ENCODE assay signal across 15 cellular contexts in genomic region chr17:58364270-58364942, GRCh38. TPM values are rescaled to one million over a fixed set of nuclear protein-coding genes. Genes with fewer than 3 reads are reported as not detected.
A peak's percentile ranks its signal among the peaks of the same experiment; 100 is the strongest.
DNase-seq lines count a peak whose midpoint lies in the region; FAIRE-seq and TF ChIP-seq lines count a peak whose summit lies in the region.
"Had no signal": no experiment of that assay in that cellular context is flagged by ENCODE, and none has a peak within 500 bp of the region (broad histone marks: within the 10 kb centered on the region; RNA-seq: fewer than 3 reads in every experiment).

No MANE protein-coding gene starts in this region.

- no peak for TF ChIP-seq CTCF in 22Rv1 (IDR thresholded peaks at IDR 0.05)
- TF ChIP-seq CTCF in endodermal cell (conservative IDR thresholded peaks at IDR 0.05), result no peak

- H3K4me1 ChIP-seq in HUES64 (ENCODE audit: insufficient read depth, low read length), result peaks cover 7% of the 10 kb centered on the region; the same call in 1 of the 2 replicates
- H3K4me1 ChIP-seq in endodermal cell (ENCODE audit: control insufficient read depth, insufficient read depth, low read length), result peaks cover 10% of the 10 kb centered on the region
- H3K4me1 ChIP-seq: esophagus muscularis mucosa, left ventricle myocardium inferior had no signal

- no peaks in the 10 kb centered on the region for H3K9me3 Mint-ChIP-seq in endodermal cell
- H3K9me3 Mint-ChIP-seq: stimulated activated naive CD8-positive, alpha-beta T cell treated with anti-CD3 and anti-CD28 coated beads, Interleukin-15, Interleukin-2, amounts not matched to agents 100 ng/mL and 50 ng/mL, for 24 hours had no signal

- H3K4me3 Mint-ChIP-seq in endodermal cell, result no peak overlapping the region
- H3K4me3 Mint-ChIP-seq: stimulated activated naive CD8-positive, alpha-beta T cell treated with anti-CD3 and anti-CD28 coated beads, Interleukin-15, Interleukin-2, amounts not matched to agents 100 ng/mL and 50 ng/mL, for 24 hours had no signal

- H3K9ac ChIP-seq in HUES64 (ENCODE audit: low read depth, low read length), result no peak overlapping the region
- H3K9ac ChIP-seq in endodermal cell (ENCODE audit: extremely low read depth, low read length, poor library complexity, severe bottlenecking), result no peak overlapping the region

- H3K36me3 ChIP-seq in HUES64 (ENCODE audit: insufficient read depth, low read length), result no peaks in the 10 kb centered on the region
- no peaks in the 10 kb centered on the region for H3K36me3 ChIP-seq in endodermal cell (ENCODE audit: control insufficient read depth, insufficient read depth, low read length)
- H3K36me3 ChIP-seq: esophagus muscularis mucosa, left ventricle myocardium inferior had no signal

- H3K9me3 ChIP-seq in HUES64 (ENCODE audit: insufficient read depth, low read depth, low read length), result no peaks in the 10 kb centered on the region
- no peaks in the 10 kb centered on the region for H3K9me3 ChIP-seq in endodermal cell (ENCODE audit: control insufficient read depth, low read length)
- H3K9me3 ChIP-seq: esophagus muscularis mucosa, left ventricle myocardium inferior had no signal

- DNase-seq in endodermal cell (peak; percentile 80), mucosa of gallbladder (ENCODE audit: low spot score) (peak; percentile 48), NCI-H1105 treated with DMSO at 0.1 percent for 48 hours (lab: John Stamatoyannopoulos, UW) (no peak), GDM1 (lab: John Stamatoyannopoulos, UW) (no peak), RCC 7860 (ENCODE audit: low spot score) (no peak), NCI-H2107 treated with DMSO at 0.1 percent for 48 hours (lab: John Stamatoyannopoulos, UW; ENCODE audit: unreplicated experiment) (no peak)
- DNase-seq: left ventricle myocardium inferior, NCI-H1436, NCI-H510A treated with DMSO at 0.1 percent for 48 hours, PC-9, SW 1271 had no signal

- peak overlapping the region; percentile 47 for H3K27ac ChIP-seq in 22Rv1
- H3K27ac ChIP-seq in HUES64 (ENCODE audit: low read depth, low read length), result peak overlapping the region; percentile 31; the same call in 1 of the 2 replicates
- H3K27ac ChIP-seq in endodermal cell (ENCODE audit: low read depth, low read length), result no peak overlapping the region
- H3K27ac ChIP-seq: esophagus muscularis mucosa, left ventricle myocardium inferior, PC-9 had no signal

- H3K4me3 ChIP-seq in HUES64 (ENCODE audit: low read length) (no peak overlapping the region), endodermal cell (ENCODE audit: low read length) (no peak overlapping the region)
- H3K4me3 ChIP-seq: esophagus muscularis mucosa, left ventricle myocardium inferior, PC-9 had no signal

- H3K27me3 ChIP-seq in HUES64 (ENCODE audit: insufficient read depth, low read length) (no peaks in the 10 kb centered on the region), endodermal cell (ENCODE audit: control insufficient read depth, insufficient read depth, low read length, poor library complexity, severe bottlenecking) (no peaks in the 10 kb centered on the region)
- H3K27me3 ChIP-seq: esophagus muscularis mucosa had no signal

- peaks cover 10% of the 10 kb centered on the region for H3K4me1 Mint-ChIP-seq in endodermal cell

- WGBS in HUES64, result 53% methylated on average over 7 of the region's 7 CpGs
- WGBS in endodermal cell (ENCODE audit: insufficient coverage in 1 of 2, insufficient read length in 1 of 2), 2 experiments, result 43 to 63% methylated on average over 1 to 7 of the region's 7 CpGs

- no peaks in the 10 kb centered on the region for H3K27me3 Mint-ChIP-seq in endodermal cell (ENCODE audit: insufficient read depth)
- H3K27me3 Mint-ChIP-seq: stimulated activated naive CD8-positive, alpha-beta T cell treated with anti-CD3 and anti-CD28 coated beads, Interleukin-15, Interleukin-2, amounts not matched to agents 100 ng/mL and 50 ng/mL, for 24 hours had no signal

- peak overlapping the region; percentile 61 for H3K27ac Mint-ChIP-seq in endodermal cell

- H3K36me3 Mint-ChIP-seq in endodermal cell (ENCODE audit: low read depth), result no peaks in the 10 kb centered on the region

- FAIRE-seq in RCC 7860 (lab: Jason Lieb, UNC), result no peak

RNA-seq across cellular contexts. Expression of gene SUPT4H1, which starts 12.4 kb away (rescaled TPM):
- polyA plus RNA-seq in HUES64 (2013, experiment 1 of 2), result 73.2 TPM
- 79.8 TPM for polyA plus RNA-seq in HUES64 (2013, experiment 2 of 2)
- total RNA-seq in endodermal cell (10 to 100 TPM; 97.2 to 98.8 TPM), mucosa of gallbladder (72.4 TPM)
- polyA plus RNA-seq in endodermal cell (2013, experiment 1 of 2), result 87.0 TPM
- 73.6 TPM for polyA plus RNA-seq in endodermal cell (2013, experiment 2 of 2)

RNA-seq across cellular contexts. Expression of gene TSPOAP1, which starts 35.8 kb away (rescaled TPM):
- polyA plus RNA-seq in HUES64 (2013, experiment 1 of 2), result 9.3 TPM
- polyA plus RNA-seq in HUES64 (2013, experiment 2 of 2), result 12.2 TPM
- total RNA-seq in endodermal cell (10 to 100 TPM; 31.3 to 36.8 TPM), mucosa of gallbladder (30.2 TPM)
- 24.0 TPM for polyA plus RNA-seq in endodermal cell (2013, experiment 1 of 2)
- polyA plus RNA-seq in endodermal cell (2013, experiment 2 of 2), result 22.4 TPM

RNA-seq across cellular contexts. Expression of gene RNF43, which starts 52.9 kb away (rescaled TPM):
- polyA plus RNA-seq in HUES64 (2013, experiment 1 of 2), result 2.8 TPM
- polyA plus RNA-seq in HUES64 (2013, experiment 2 of 2), result 2.9 TPM
- total RNA-seq in endodermal cell (1 to 10 TPM; 3.2 to 4.1 TPM), mucosa of gallbladder (19.0 TPM)
- 4.1 TPM for polyA plus RNA-seq in endodermal cell (2013, experiment 1 of 2)
- 3.4 TPM for polyA plus RNA-seq in endodermal cell (2013, experiment 2 of 2)

Comparison
In these comparisons a context has a peak if more than half of its experiments do, and no peak if none do; other contexts are left out.
1. DNase-seq: peak in endodermal cell (single experiment) and mucosa of gallbladder (single experiment); none in NCI-H1105 treated with DMSO at 0.1 percent for 48 hours (single experiment), GDM1 (single experiment), RCC 7860 (single experiment) and NCI-H2107 treated with DMSO at 0.1 percent for 48 hours (single experiment).